Comparison of ENCODE assay signal across 8 cellular contexts in the genomic region with DNA sequence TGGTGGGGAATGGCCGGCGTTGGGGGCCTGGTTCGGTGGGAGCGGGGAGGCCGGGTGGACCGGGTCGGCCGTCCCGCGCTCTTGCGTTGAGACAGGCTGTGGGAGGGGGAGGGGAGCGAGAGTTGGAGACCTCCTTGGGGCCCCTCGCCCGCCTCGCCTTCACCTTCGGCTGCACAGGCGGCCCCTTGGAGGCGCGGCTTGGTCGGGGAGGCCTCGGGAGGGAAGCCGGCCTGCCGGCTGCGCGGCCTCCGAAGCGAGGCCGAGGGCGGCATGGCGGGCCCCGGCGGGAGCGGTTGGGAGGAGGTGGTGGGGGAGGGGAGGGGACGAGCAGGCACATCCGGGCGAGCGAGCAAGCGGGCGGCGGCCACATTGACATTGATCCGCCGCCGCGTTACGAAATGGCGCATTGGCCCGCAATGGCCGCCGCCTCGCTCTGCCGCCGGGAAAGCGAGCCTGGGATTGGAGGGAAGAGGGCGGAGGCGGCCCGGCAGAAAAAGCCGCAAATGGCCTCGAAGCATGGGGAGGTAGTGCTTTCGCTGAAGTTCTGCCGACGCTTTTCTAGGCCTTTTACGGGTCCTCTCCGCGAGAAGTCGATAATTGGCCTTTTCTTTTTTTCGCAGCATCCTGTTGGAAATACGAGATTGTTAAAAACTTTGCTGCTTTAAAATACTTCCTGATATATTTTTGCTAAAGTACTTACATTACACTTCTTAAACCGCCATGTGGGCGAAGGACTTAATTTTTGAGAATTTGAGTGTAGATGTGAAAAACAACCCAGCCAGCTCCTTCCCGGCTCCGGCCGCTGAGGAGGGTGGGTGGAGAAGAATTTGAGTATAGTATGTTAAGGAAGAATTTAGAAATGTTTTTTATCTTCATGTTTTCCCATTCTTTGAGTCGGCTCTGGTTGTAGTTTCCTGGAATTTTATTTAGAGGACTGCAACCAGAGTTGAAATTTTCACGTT. TPM values are rescaled to one million over a fixed set of nuclear protein-coding genes. Genes with fewer than 3 reads are reported as not detected.
DNase-seq lines count a peak whose midpoint lies in the region; ATAC-seq and TF ChIP-seq lines count a peak whose summit lies in the region.

No MANE protein-coding gene starts in this region.

- H3K4me3 ChIP-seq in WI38 (ENCODE audit: low read depth, low read length) (peak overlapping the region; percentile 80), mammary epithelial cell (replicated peaks in 1 of 3; ENCODE audit: insufficient read depth in 1 of 3, low read depth in 2 of 3, low read length in 3 of 3) (peak overlapping the region; percentile 81 to 100 (median 97)), spleen (peak overlapping the region; percentile 59 to 90 (median 68))

- dilution Hi-C loops in mammary epithelial cell (cut with HindIII; ENCODE audit: low sequenced_read_pairs), result loop anchor here (10.0 kb wide), 1 partner anchor 48 kb away; no protein-coding TSS in a partner anchor

- ATAC-seq in GM18907 (IDR thresholded peaks at IDR 0.05; ENCODE audit: unreplicated experiment), result peak; percentile 58
- peak; percentile 42 for ATAC-seq in HG03135 (IDR thresholded peaks at IDR 0.05; ENCODE audit: unreplicated experiment)

- peak overlapping the region; percentile 89 for H3K4me2 ChIP-seq in mammary epithelial cell (ENCODE audit: insufficient read depth, low read depth, low read length)

- H3K27ac ChIP-seq in mammary epithelial cell (ENCODE audit: insufficient read depth, low read depth, low read length) (peak overlapping the region; percentile 94), spleen (peak overlapping the region; percentile 98 to 100 (median 99))

- peaks cover 3% of the 10 kb centered on the region for H4K20me1 ChIP-seq in mammary epithelial cell (ENCODE audit: insufficient read depth, low read length)

- H3K4me1 ChIP-seq in mammary epithelial cell (ENCODE audit: insufficient read depth, low read length), result peaks cover 20% of the 10 kb centered on the region
- peaks cover 28 to 66% (median 56%) of the 10 kb centered on the region in 6 donors for H3K4me1 ChIP-seq in spleen

- H3K9ac ChIP-seq in mammary epithelial cell (ENCODE audit: insufficient read depth, low read length), result peak overlapping the region; percentile 98

- TF ChIP-seq CTCF in WI38 (IDR thresholded peaks at IDR 0.05; ENCODE audit: low read depth, low read length) (no peak), mammary epithelial cell (conservative IDR thresholded peaks at IDR 0.05 in 1 of 2, IDR thresholded peaks at IDR 0.05 in 1 of 2; ENCODE audit: extremely low read depth in 1 of 2, insufficient read depth in 1 of 2, low read depth in 1 of 2, low read length in 2 of 2) (no peak), spleen (IDR thresholded peaks at IDR 0.05 in 8 of 11, conservative IDR thresholded peaks at IDR 0.05 in 3 of 11) (peak in 2 of 11 experiments; percentile 34 to 45)

- no peaks in the 10 kb centered on the region for H3K27me3 ChIP-seq in mammary epithelial cell (ENCODE audit: insufficient read depth, low read length)
- H3K27me3 ChIP-seq in spleen (replicated peaks in 1 of 7), result no peaks in the 10 kb centered on the region

- no peak overlapping the region for H2AFZ ChIP-seq in mammary epithelial cell (ENCODE audit: low read depth, low read length)

- TSS peak; percentile 12 for BruUV-seq in mammary epithelial cell (replicated peaks; lab: Mats Ljungman, UMichigan)

- peaks cover 74% of the 10 kb centered on the region for H3K79me2 ChIP-seq in mammary epithelial cell (ENCODE audit: insufficient read depth, low read length)

- in situ Hi-C loops in mammary epithelial cell (cut with MboI; ENCODE audit: low sequenced_read_pairs in 2 of 2), result loop anchor here in 1 of 2 donors (5.0 kb wide), 1 partner anchor 41 kb away; no protein-coding TSS in a partner anchor

- H3K36me3 ChIP-seq in mammary epithelial cell (ENCODE audit: insufficient read depth, low read length), result peaks cover 19% of the 10 kb centered on the region
- H3K36me3 ChIP-seq in spleen, result peaks cover 0 to 43% (median 27%) of the 10 kb centered on the region in 6 donors

- CTCF ChIA-PET in mammary epithelial cell (lab: Charles Lee; ENCODE audit: low non-redundant PET), result interaction anchor here (0.7 kb wide), 1 partner anchor 115 kb away, joined by 5 read pairs; no protein-coding TSS in a partner anchor

- no peak for TF ChIP-seq POLR2A in spleen (IDR thresholded peaks at IDR 0.05)

- DNase-seq in AG08395 (ENCODE audit: low spot score) (peak; percentile 91), NCI-H2196 treated with DMSO at 0.1 percent for 48 hours (lab: John Stamatoyannopoulos, UW; ENCODE audit: unreplicated experiment) (peak; percentile 79), mammary epithelial cell (peak; percentile 90), iris pigment epithelial cell (ENCODE audit: low read depth) (peak; percentile 93), spleen (peak; percentile 97)

- intact Hi-C loops in mammary epithelial cell (cut with micrococcal nuclease), result loop anchor here (1.0 to 5.0 kb wide), 4 partner anchors 43 to 119 kb away; no protein-coding TSS in a partner anchor
- intact Hi-C loops in spleen (cut with DNase I; ENCODE audit: low total_unique reads), result loop anchor here (5.0 kb wide), 1 partner anchor 49 kb away; the partner anchor contains the start of gene NFE2L2

- H3K9me3 ChIP-seq in mammary epithelial cell (replicated peaks; ENCODE audit: insufficient read depth, low read length), result no peaks in the 10 kb centered on the region
- H3K9me3 ChIP-seq in spleen, result no peaks in the 10 kb centered on the region

- 2% methylated on average over 16 of the region's 74 CpGs for WGBS in mammary epithelial cell (ENCODE audit: low coverage, missing lambda C conversion rate)
- WGBS in spleen, 5 donors, result 0 to 1% (median 0%) methylated on average over 39 to 74 of the region's 74 CpGs

RNA-seq across cellular contexts. Expression of gene HNRNPA3, which starts 0.6 kb away (rescaled TPM):
- total RNA-seq in mammary epithelial cell, result 100 to 1,000 TPM in 1 of 2 donors, 10 to 100 TPM in 1; 18.2 to 196 TPM
- 59.9 TPM for polyA plus RNA-seq in mammary epithelial cell
- 29.6 TPM for polyA minus RNA-seq in mammary epithelial cell
- 100 to 1,000 TPM in 5 of 7 donors, 10 to 100 TPM in 2; 79.8 to 213 (median 157) TPM for total RNA-seq in spleen
- polyA plus RNA-seq in spleen, result 100 to 1,000 TPM; 144 to 179 (median 159) TPM

RNA-seq across cellular contexts. Expression of gene NFE2L2, which starts 51.4 kb away (rescaled TPM):
- 100 to 1,000 TPM in 1 of 2 donors, 10 to 100 TPM in 1; 88.7 to 112 TPM for total RNA-seq in mammary epithelial cell
- polyA plus RNA-seq in mammary epithelial cell, result 107 TPM
- 116 TPM for polyA minus RNA-seq in mammary epithelial cell
- total RNA-seq in spleen, result 100 to 1,000 TPM in 6 of 7 donors, 10 to 100 TPM in 1; 87.0 to 148 (median 107) TPM
- polyA plus RNA-seq in spleen, result 10 to 100 TPM; 25.9 to 50.4 (median 27.0) TPM

Comparison
In these comparisons a context has a peak if more than half of its experiments do, and no peak if none do; other contexts are left out.
1. Peak in every context shown above with its lines: DNase-seq, ATAC-seq, H3K4me3 ChIP-seq and H3K27ac ChIP-seq.